ENCODE assay signal across 1 cellular context in genomic region chr17:64051153-64051552, GRCh38.
TF ChIP-seq lines count a peak whose summit lies in the region.

No MANE protein-coding gene starts in this region.

TF ChIP-seq in WTC11, 78 proteins besides CTCF, POLR2A, EP300 and RAD21 (continued from another document):
- TF ChIP-seq ZNF281 (CRISPR knock-in tag; IDR thresholded peaks at IDR 0.05): no peak
- no peak for TF ChIP-seq GABPB1 (CRISPR knock-in tag; IDR thresholded peaks at IDR 0.05)
- no peak for TF ChIP-seq ZNF512 (CRISPR knock-in tag; IDR thresholded peaks at IDR 0.05; ENCODE audit: borderline replicate concordance)
